23 cellular contexts compared by ENCODE assay signal in genomic region chr16:2061526-2061925, GRCh38. TPM values are rescaled to one million over a fixed set of nuclear protein-coding genes. Genes with fewer than 3 reads are reported as not detected.
"Had no signal": no experiment of that assay in that cellular context is flagged by ENCODE, and none has a peak within 500 bp of the region (broad histone marks: within the 10 kb centered on the region; RNA-seq: fewer than 3 reads in every experiment).

No MANE protein-coding gene starts in this region.

- H3K9me3 ChIP-seq: MG63, Peyer's patch, SJCRH30 had no signal

- H3K4me3 ChIP-seq: MG63, Peyer's patch, SJCRH30, SK-N-MC had no signal

- H3K27ac ChIP-seq: HL-60, Peyer's patch, SJCRH30, SK-N-MC had no signal

- DNase-seq: KBM-7, MG63, NCI-H1092, NCI-H1105 treated with DMSO at 0.1 percent for 48 hours, NCI-H1417 treated with DMSO at 0.1 percent for 48 hours, NCI-H146, NCI-H1694 treated with DMSO at 0.1 percent for 48 hours, NCI-H1930, NCI-H2081, NCI-H2107, NCI-H226, NCI-H446, NCI-H510A, NCI-H524 treated with DMSO at 0.1 percent for 48 hours, NCI-H69, NCI-H774, PC-3, Peyer's patch, SHP77 treated with DMSO at 0.1 percent for 48 hours, SJCRH30 had no signal

- H3K4me1 ChIP-seq: Peyer's patch, SJCRH30 had no signal

- H3K27me3 ChIP-seq: MG63, Peyer's patch, SJCRH30 had no signal

- ATAC-seq: PC-3, Right ventricle myocardium inferior had no signal

RNA-seq across cellular contexts. Expression of gene NPW, which starts 41.9 kb away (rescaled TPM):
- total RNA-seq: Right ventricle myocardium inferior had no signal
